26 cellular contexts compared by ENCODE assay signal in the genomic region with DNA sequence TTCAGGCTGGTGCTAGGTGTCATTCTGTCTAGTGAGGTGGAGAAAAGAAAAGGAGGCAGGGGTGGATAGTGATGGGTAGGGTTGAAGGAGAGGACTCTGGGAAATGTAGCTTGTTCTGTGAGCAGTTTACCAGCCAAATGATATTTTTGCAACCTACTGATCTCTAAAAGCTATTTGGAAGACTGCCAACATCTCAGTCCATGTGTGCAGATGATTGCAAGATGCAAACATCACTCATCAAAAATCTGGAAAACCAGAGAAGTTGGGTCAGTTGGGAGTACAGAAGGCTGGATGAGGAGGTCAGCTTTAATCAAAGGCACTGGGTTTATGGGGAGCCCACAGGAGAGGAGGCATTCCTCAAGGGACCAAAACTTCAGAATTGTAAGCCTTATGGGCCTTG.
"Had no signal": no experiment of that assay in that cellular context is flagged by ENCODE, and none has a peak within 500 bp of the region (broad histone marks: within the 10 kb centered on the region; RNA-seq: fewer than 3 reads in every experiment).

No MANE protein-coding gene starts in this region.

- H3K36me3 ChIP-seq: spleen, uterus, WERI-Rb-1 had no signal

- H3K4me1 ChIP-seq: spleen, testis, uterus had no signal

- H3K36me3 Mint-ChIP-seq: activated CD8-positive, alpha-beta memory T cell treated with anti-CD3 and anti-CD28 coated beads, Interleukin-2, amount 10 ng/mL, durations not matched to agents 7 days and 5 days; activated naive CD8-positive, alpha-beta T cell; mesothelial cell of epicardium; naive thymus-derived CD8-positive, alpha-beta T cell had no signal

- H3K27me3 ChIP-seq: testis, uterus had no signal

- DNase-seq: activated CD4-positive, alpha-beta T cell treated with anti-CD3 and anti-CD28 coated beads, Interleukin-2, amount 10 ng/mL, durations not matched to agents 7 days and 5 days; activated CD4-positive, CD25-positive, alpha-beta regulatory T cell treated with anti-CD3 and anti-CD28 coated beads, Interleukin-2, amount 50 U/mL, for 72 hours; activated CD8-positive, alpha-beta memory T cell treated with anti-CD3 and anti-CD28 coated beads, Interleukin-2, amount 10 ng/mL, durations not matched to agents 7 days and 5 days; activated CD8-positive, alpha-beta T cell treated with anti-CD3 and anti-CD28 coated beads for 36 hours; activated T-cell treated with anti-CD3 and anti-CD28 coated beads, Interleukin-2, amount 50 U/mL, for 1 hour; endodermal cell; hypothalamus; left ventricle myocardium superior; mammary epithelial cell; naive thymus-derived CD8-positive, alpha-beta T cell; retina; spleen; stimulated activated CD4-positive, alpha-beta T cell treated with anti-CD3 and anti-CD28 coated beads, Interleukin-4, amount 100 ng/mL, for 1 hour; stimulated activated naive CD4-positive, alpha-beta T cell; testis; trophoblast cell; uterus; WERI-Rb-1 had no signal

- H3K4me1 Mint-ChIP-seq: activated CD4-positive, alpha-beta T cell treated with anti-CD3 and anti-CD28 coated beads, Interleukin-2, amount 10 ng/mL, durations not matched to agents 7 days and 5 days; activated CD8-positive, alpha-beta memory T cell treated with anti-CD3 and anti-CD28 coated beads, Interleukin-2, amount 10 ng/mL, durations not matched to agents 7 days and 5 days; endodermal cell; naive thymus-derived CD8-positive, alpha-beta T cell had no signal

- H3K4me3 Mint-ChIP-seq: activated CD4-positive, alpha-beta T cell treated with anti-CD3 and anti-CD28 coated beads, Interleukin-2, amount 10 ng/mL, durations not matched to agents 7 days and 5 days; activated CD8-positive, alpha-beta memory T cell treated with anti-CD3 and anti-CD28 coated beads, Interleukin-2, amount 10 ng/mL, durations not matched to agents 7 days and 5 days; activated CD8-positive, alpha-beta T cell treated with anti-CD3 and anti-CD28 coated beads for 36 hours; activated naive CD8-positive, alpha-beta T cell; endodermal cell; mesothelial cell of epicardium; naive thymus-derived CD8-positive, alpha-beta T cell had no signal

- H3K27ac ChIP-seq: coronary artery, spleen, testis, uterus, WERI-Rb-1 had no signal

- H3K4me3 ChIP-seq: coronary artery, spleen, testis, uterus had no signal

- FAIRE-seq: bronchial epithelial cell, frontal cortex, islet of Langerhans, TTC549 had no signal

- H3K27me3 Mint-ChIP-seq: activated CD8-positive, alpha-beta memory T cell treated with anti-CD3 and anti-CD28 coated beads, Interleukin-2, amount 10 ng/mL, durations not matched to agents 7 days and 5 days had no signal

- H3K9me3 Mint-ChIP-seq: activated CD4-positive, alpha-beta T cell treated with anti-CD3 and anti-CD28 coated beads, Interleukin-2, amount 10 ng/mL, durations not matched to agents 7 days and 5 days; activated CD8-positive, alpha-beta T cell treated with anti-CD3 and anti-CD28 coated beads for 36 hours; endodermal cell; mesothelial cell of epicardium; naive thymus-derived CD8-positive, alpha-beta T cell had no signal

- ATAC-seq: activated CD8-positive, alpha-beta memory T cell treated with anti-CD3 and anti-CD28 coated beads, Interleukin-2, amount 10 ng/mL, durations not matched to agents 7 days and 5 days; activated CD8-positive, alpha-beta T cell treated with anti-CD3 and anti-CD28 coated beads for 36 hours; left ventricle myocardium superior; naive thymus-derived CD8-positive, alpha-beta T cell had no signal

- H3K27ac Mint-ChIP-seq: activated CD4-positive, alpha-beta T cell treated with anti-CD3 and anti-CD28 coated beads, Interleukin-2, amount 10 ng/mL, durations not matched to agents 7 days and 5 days; activated CD8-positive, alpha-beta memory T cell treated with anti-CD3 and anti-CD28 coated beads, Interleukin-2, amount 10 ng/mL, durations not matched to agents 7 days and 5 days; activated CD8-positive, alpha-beta T cell treated with anti-CD3 and anti-CD28 coated beads for 36 hours; activated naive CD8-positive, alpha-beta T cell; endodermal cell; mesothelial cell of epicardium; naive thymus-derived CD8-positive, alpha-beta T cell; progenitor cell of endocrine pancreas had no signal

- H3K9me3 ChIP-seq: spleen, testis, uterus had no signal
